ENCODE assay signal across 9 cellular contexts in genomic region chr5:157696154-157696553, GRCh38. TPM values are rescaled to one million over a fixed set of nuclear protein-coding genes. Genes with fewer than 3 reads are reported as not detected.
"Had no signal": no experiment of that assay in that cellular context is flagged by ENCODE, and none has a peak within 500 bp of the region (broad histone marks: within the 10 kb centered on the region; RNA-seq: fewer than 3 reads in every experiment).

No MANE protein-coding gene starts in this region.

RNA-seq across cellular contexts. Expression of gene C5orf52, which starts 24.8 kb away (rescaled TPM):
- total RNA-seq: OCI-LY7, PC-9, Right ventricle myocardium inferior, Right ventricle myocardium superior, RPMI7951, SJCRH30, SJSA1, SK-MEL-5 had no signal
- polyA plus RNA-seq: SK-N-SH had no signal

RNA-seq across cellular contexts. Expression of gene SOX30, which starts 43.9 kb away (rescaled TPM):
- total RNA-seq: RPMI7951, SJCRH30, SK-MEL-5 had no signal
